ENCODE assay signal across 23 cellular contexts in genomic region chr2:10256525-10257031, GRCh38. TPM values are rescaled to one million over a fixed set of nuclear protein-coding genes. Genes with fewer than 3 reads are reported as not detected.
DNase-seq lines count a peak whose midpoint lies in the region; ATAC-seq and TF ChIP-seq lines count a peak whose summit lies in the region.
"Had no signal": no experiment of that assay in that cellular context is flagged by ENCODE, and none has a peak within 500 bp of the region (broad histone marks: within the 10 kb centered on the region; RNA-seq: fewer than 3 reads in every experiment).

No MANE protein-coding gene starts in this region.

- H4K20me1 ChIP-seq in BLaER1 treated with 17β-estradiol and CSF1 and Interleukin-3, amounts not matched to agents 10 nM and 100 nM, result peaks cover 0 to 19% (median 0%) of the 10 kb centered on the region in 11 experiments; a peak in 4 of 22 replicates

- peak; percentile 63 to 79 (median 69) for ATAC-seq in natural killer cell
- ATAC-seq in activated CD4-positive, alpha-beta T cell treated with anti-CD3 and anti-CD28 coated beads for 36 hours, result no peak
- ATAC-seq: Panc1, right lobe of liver had no signal

- peaks cover 3% of the 10 kb centered on the region for H3K27me3 Mint-ChIP-seq in glutamatergic neuron (ENCODE audit: unreplicated experiment)
- H3K27me3 Mint-ChIP-seq in natural killer cell (ENCODE audit: low read depth in 2 of 2), result peaks cover 0 to 7% of the 10 kb centered on the region in 2 donors
- no peaks in the 10 kb centered on the region for H3K27me3 Mint-ChIP-seq in activated CD4-positive, alpha-beta T cell treated with anti-CD3 and anti-CD28 coated beads for 36 hours
- H3K27me3 Mint-ChIP-seq: CD4-positive, alpha-beta T cell; stimulated activated naive CD8-positive, alpha-beta T cell treated with anti-CD3 and anti-CD28 coated beads, Interleukin-15, Interleukin-2, amounts not matched to agents 100 ng/mL and 50 ng/mL, for 24 hours had no signal

- no peak overlapping the region for H3K4me3 Mint-ChIP-seq in glutamatergic neuron (ENCODE audit: unreplicated experiment)
- H3K4me3 Mint-ChIP-seq in natural killer cell, result peak overlapping the region; percentile 77
- H3K4me3 Mint-ChIP-seq in activated CD4-positive, alpha-beta T cell treated with anti-CD3 and anti-CD28 coated beads for 36 hours, result no peak overlapping the region
- H3K4me3 Mint-ChIP-seq: CD4-positive, alpha-beta T cell; mesothelial cell of epicardium; nephron; stimulated activated naive CD8-positive, alpha-beta T cell treated with anti-CD3 and anti-CD28 coated beads, Interleukin-15, Interleukin-2, amounts not matched to agents 100 ng/mL and 50 ng/mL, for 24 hours had no signal

- H3K4me3 ChIP-seq in BLaER1 treated with 17β-estradiol and CSF1 and Interleukin-3, amounts not matched to agents 10 nM and 100 nM, result no peak overlapping the region
- H3K4me3 ChIP-seq: right lobe of liver, SK-N-MC had no signal

- H3K27ac Mint-ChIP-seq in glutamatergic neuron (ENCODE audit: unreplicated experiment), result no peak overlapping the region
- H3K27ac Mint-ChIP-seq in natural killer cell, result peak overlapping the region; percentile 26 to 63
- H3K27ac Mint-ChIP-seq in activated CD4-positive, alpha-beta T cell treated with anti-CD3 and anti-CD28 coated beads for 36 hours, result no peak overlapping the region
- H3K27ac Mint-ChIP-seq: activated T-helper 2 cell treated with anti-CD3 and anti-CD28 coated beads, Interferon-gamma antibody, Interleukin-2, Interleukin-4, amounts not matched to agents 10 μg/mL and 5 μg/mL and 100 μg/mL, durations not matched to agents 14 hours and 24 hours and 36 hours; CD4-positive, alpha-beta T cell; mesothelial cell of epicardium; nephron; stimulated activated naive CD8-positive, alpha-beta T cell treated with anti-CD3 and anti-CD28 coated beads, Interleukin-15, Interleukin-2, amounts not matched to agents 100 ng/mL and 50 ng/mL, for 24 hours had no signal

- TF ChIP-seq CTCF in glutamatergic neuron (IDR thresholded peaks at IDR 0.05; ENCODE audit: partially characterized antibody, unreplicated experiment), result no peak
- TF ChIP-seq CTCF in natural killer cell (IDR thresholded peaks at IDR 0.05), result no peak

- H3K36me3 Mint-ChIP-seq in glutamatergic neuron (ENCODE audit: unreplicated experiment) (no peaks in the 10 kb centered on the region), natural killer cell (no peaks in the 10 kb centered on the region)
- no peaks in the 10 kb centered on the region for H3K36me3 Mint-ChIP-seq in activated CD4-positive, alpha-beta T cell treated with anti-CD3 and anti-CD28 coated beads for 36 hours (ENCODE audit: low read depth)
- H3K36me3 Mint-ChIP-seq: mesothelial cell of epicardium had no signal

- DNase-seq in H4 (ENCODE audit: low spot score), result peak; percentile 17
- DNase-seq in glutamatergic neuron, result peak; percentile 24
- DNase-seq in natural killer cell, result peak; percentile 39
- DNase-seq in CD1c-positive myeloid dendritic cell (ENCODE audit: extremely low spot score), result no peak
- DNase-seq in occipital lobe (lab: John Stamatoyannopoulos, UW), result no peak
- no peak for DNase-seq in activated CD4-positive, alpha-beta T cell treated with anti-CD3 and anti-CD28 coated beads for 36 hours
- DNase-seq: CD4-positive, alpha-beta T cell; cerebellar nuclear complex; DMS153; KG1; NCI-H1694 treated with DMSO at 0.1 percent for 48 hours; NCI-H2171; NCI-H524; stimulated activated CD4-positive, alpha-beta T cell treated with anti-CD3 and anti-CD28 coated beads, Interleukin-15, amount 100 ng/mL, for 24 hours had no signal

- H3K27me3 ChIP-seq in BLaER1 treated with 17β-estradiol and CSF1 and Interleukin-3, amounts not matched to agents 10 nM and 100 nM, result peaks cover 0 to 55% (median 0%) of the 10 kb centered on the region in 11 experiments; a peak in 6 of 22 replicates
- H3K27me3 ChIP-seq: right lobe of liver had no signal

- peak overlapping the region in 1 of 11 experiments; percentile 14; a peak in 2 of 22 replicates for H3K9ac ChIP-seq in BLaER1 treated with 17β-estradiol and CSF1 and Interleukin-3, amounts not matched to agents 10 nM and 100 nM
- H3K9ac ChIP-seq: parathyroid adenoma had no signal

- no peak overlapping the region for H3K27ac ChIP-seq in BLaER1 treated with 17β-estradiol and CSF1 and Interleukin-3, amounts not matched to agents 10 nM and 100 nM
- H3K27ac ChIP-seq: parathyroid adenoma, right lobe of liver, SK-N-MC had no signal

- H3K9me3 Mint-ChIP-seq in glutamatergic neuron (ENCODE audit: unreplicated experiment) (peaks cover 2% of the 10 kb centered on the region), natural killer cell (peaks cover 0 to under 1% of the 10 kb centered on the region in 2 donors)
- H3K9me3 Mint-ChIP-seq in activated CD4-positive, alpha-beta T cell treated with anti-CD3 and anti-CD28 coated beads for 36 hours (ENCODE audit: low read depth), result peaks cover 3% of the 10 kb centered on the region
- H3K9me3 Mint-ChIP-seq: activated T-helper 2 cell treated with anti-CD3 and anti-CD28 coated beads, Interferon-gamma antibody, Interleukin-2, Interleukin-4, amounts not matched to agents 10 μg/mL and 5 μg/mL and 100 μg/mL, durations not matched to agents 14 hours and 24 hours and 36 hours; CD4-positive, alpha-beta T cell had no signal

- H3K36me3 ChIP-seq in BLaER1 treated with 17β-estradiol and CSF1 and Interleukin-3, amounts not matched to agents 10 nM and 100 nM, result no peaks in the 10 kb centered on the region
- H3K36me3 ChIP-seq: right lobe of liver had no signal

- POLR2A ChIA-PET in activated CD4-positive, alpha-beta T cell treated with anti-CD3 and anti-CD28 coated beads for 36 hours (lab: Charles Lee), result no interaction called here

- CTCF ChIA-PET in activated CD4-positive, alpha-beta T cell treated with anti-CD3 and anti-CD28 coated beads for 36 hours (lab: Charles Lee), result no interaction called here

- H3K4me2 ChIP-seq in BLaER1 treated with 17β-estradiol and CSF1 and Interleukin-3, amounts not matched to agents 10 nM and 100 nM, result peak overlapping the region; percentile 31 to 84 (median 64); a peak in 21 of 22 replicates

- H3K4me1 ChIP-seq in BLaER1 treated with 17β-estradiol and CSF1 and Interleukin-3, amounts not matched to agents 10 nM and 100 nM, result peaks cover 23 to 48% (median 41%) of the 10 kb centered on the region in 10 experiments
- H3K4me1 ChIP-seq: parathyroid adenoma, right lobe of liver had no signal

- intact Hi-C loops in natural killer cell (cut with micrococcal nuclease), result no loop called here
- intact Hi-C loops in activated CD4-positive, alpha-beta T cell treated with anti-CD3 and anti-CD28 coated beads for 36 hours (cut with DNase I, micrococcal nuclease), result no loop called here

- peaks cover 0 to 7% (median 0%) of the 10 kb centered on the region in 11 experiments; a peak in 2 of 22 replicates for H3K9me3 ChIP-seq in BLaER1 treated with 17β-estradiol and CSF1 and Interleukin-3, amounts not matched to agents 10 nM and 100 nM (replicated peaks in 1 of 11)
- H3K9me3 ChIP-seq: right lobe of liver had no signal

- peaks cover 6% of the 10 kb centered on the region for H3K4me1 Mint-ChIP-seq in glutamatergic neuron (ENCODE audit: low read depth, unreplicated experiment)
- H3K4me1 Mint-ChIP-seq in natural killer cell, result peaks cover 46 to 55% of the 10 kb centered on the region in 2 donors
- H3K4me1 Mint-ChIP-seq in activated CD4-positive, alpha-beta T cell treated with anti-CD3 and anti-CD28 coated beads for 36 hours, result no peaks in the 10 kb centered on the region
- H3K4me1 Mint-ChIP-seq: nephron had no signal

RNA-seq across cellular contexts. Expression of gene HPCAL1, which starts 46.1 kb away (rescaled TPM):
- total RNA-seq in H4 (2014; rRNA removed; shearing (Covaris generic)), result 40.4 and 50.8 TPM in 2 replicates
- total RNA-seq in glutamatergic neuron (ENCODE audit: unreplicated experiment), result 13.1 TPM
- total RNA-seq in natural killer cell, result 10 to 100 TPM; 31.1 to 45.2 (median 39.8) TPM
- 19.0 TPM for total RNA-seq in occipital lobe
- total RNA-seq in activated CD4-positive, alpha-beta T cell treated with anti-CD3 and anti-CD28 coated beads for 36 hours, result 100 to 1,000 TPM; 109 to 114 TPM

Comparison
In these comparisons a context has a peak if more than half of its experiments do, and no peak if none do; other contexts are left out.
1. DNase-seq: peak in H4 (single experiment), glutamatergic neuron (single experiment) and natural killer cell (single experiment); none in CD1c-positive myeloid dendritic cell (single experiment), occipital lobe (single experiment) and activated CD4-positive, alpha-beta T cell treated with anti-CD3 and anti-CD28 coated beads for 36 hours (single experiment).
2. H3K27ac Mint-ChIP-seq: peak in natural killer cell (2 of 2); none in glutamatergic neuron (single experiment) and activated CD4-positive, alpha-beta T cell treated with anti-CD3 and anti-CD28 coated beads for 36 hours (single experiment).